11 cellular contexts compared by ENCODE assay signal in genomic region chr4:128846063-128846462, GRCh38. TPM values are rescaled to one million over a fixed set of nuclear protein-coding genes. Genes with fewer than 3 reads are reported as not detected.
DNase-seq lines count a peak whose midpoint lies in the region; ATAC-seq and TF ChIP-seq lines count a peak whose summit lies in the region.
"Had no signal": no experiment of that assay in that cellular context is flagged by ENCODE, and none has a peak within 500 bp of the region (broad histone marks: within the 10 kb centered on the region; RNA-seq: fewer than 3 reads in every experiment).

No MANE protein-coding gene starts in this region.

- H3K4me3 Mint-ChIP-seq in CD4-positive, alpha-beta T cell, result no peak overlapping the region
- H3K4me3 Mint-ChIP-seq: activated naive CD4-positive, alpha-beta T cell treated with anti-CD3 and anti-CD28 coated beads, Interleukin-2, amount 50 U/mL, for 24 hours had no signal

- CTCF ChIA-PET in CD4-positive, alpha-beta T cell (lab: Charles Lee), result no interaction called here

- H3K9me3 ChIP-seq in CD4-positive, alpha-beta T cell (ENCODE audit: control insufficient read depth, low read length), result no peaks in the 10 kb centered on the region
- no peaks in the 10 kb centered on the region for H3K9me3 ChIP-seq in left lung

- DNase-seq in CD4-positive, alpha-beta T cell, result no peak
- DNase-seq in HL-60 (ENCODE audit: low read depth in 1 of 2, low spot score in 1 of 2), result no peak
- peak; percentile 62 for DNase-seq in NCI-H774 (lab: John Stamatoyannopoulos, UW)
- DNase-seq in left lung, result no peak
- DNase-seq in stimulated activated CD4-positive, alpha-beta T cell treated with anti-CD3 and anti-CD28 coated beads, Interleukin-2, amount 100 ng/mL, for 24 hours, result no peak
- DNase-seq: activated CD4-positive, alpha-beta T cell treated with anti-CD3 and anti-CD28 coated beads, Interleukin-2, amount 50 U/mL, for 4 hours; midbrain had no signal

- H3K27ac ChIP-seq in CD4-positive, alpha-beta T cell (ENCODE audit: low read depth, low read length), result no peak overlapping the region
- H3K27ac ChIP-seq in HL-60 (replicated peaks) (peak overlapping the region; percentile 65), left lung (peak overlapping the region in 1 of 2 donors; percentile 78)

- peaks cover 13% of the 10 kb centered on the region for H3K4me1 Mint-ChIP-seq in CD4-positive, alpha-beta T cell (ENCODE audit: low read depth)

- ATAC-seq in CD4-positive, alpha-beta T cell (ENCODE audit: poor library complexity), result no peak
- ATAC-seq in left lung, result peak; percentile 65
- no peak for ATAC-seq in HG03571 (IDR thresholded peaks at IDR 0.05; ENCODE audit: unreplicated experiment)
- no peak for ATAC-seq in GM19035 (IDR thresholded peaks at IDR 0.05; ENCODE audit: unreplicated experiment)
- ATAC-seq in HG02798 (IDR thresholded peaks at IDR 0.05; ENCODE audit: poor library complexity, unreplicated experiment), result no peak

- no peaks in the 10 kb centered on the region for H3K9me3 Mint-ChIP-seq in CD4-positive, alpha-beta T cell
- H3K9me3 Mint-ChIP-seq: activated naive CD4-positive, alpha-beta T cell treated with anti-CD3 and anti-CD28 coated beads, Interleukin-2, amount 50 U/mL, for 24 hours had no signal

- intact Hi-C loops in CD4-positive, alpha-beta T cell (cut with DNase I, micrococcal nuclease), result no loop called here
- intact Hi-C loops in left lung (cut with DNase I), result no loop called here

- H3K36me3 ChIP-seq in left lung, result peaks cover 0 to 65% of the 10 kb centered on the region in 2 donors

- POLR2A ChIA-PET in CD4-positive, alpha-beta T cell (lab: Charles Lee), result no interaction called here

- TF ChIP-seq CTCF in CD4-positive, alpha-beta T cell (IDR thresholded peaks at IDR 0.05), result no peak
- TF ChIP-seq CTCF in HL-60 (IDR thresholded peaks at IDR 0.05; ENCODE audit: insufficient read depth, low read length) (no peak), left lung (IDR thresholded peaks at IDR 0.05) (no peak)

- H3K36me3 Mint-ChIP-seq in CD4-positive, alpha-beta T cell (ENCODE audit: low read depth), result peaks cover 93% of the 10 kb centered on the region

- H3K4me3 ChIP-seq in HL-60 (replicated peaks; ENCODE audit: insufficient read depth, low read length) (no peak overlapping the region), left lung (no peak overlapping the region)

- peak overlapping the region; percentile 43 for H3K27ac Mint-ChIP-seq in CD4-positive, alpha-beta T cell
- H3K27ac Mint-ChIP-seq: activated naive CD4-positive, alpha-beta T cell treated with anti-CD3 and anti-CD28 coated beads, Interleukin-2, amount 50 U/mL, for 24 hours had no signal

- H3K27me3 Mint-ChIP-seq in CD4-positive, alpha-beta T cell, result no peaks in the 10 kb centered on the region
- H3K27me3 Mint-ChIP-seq: activated naive CD4-positive, alpha-beta T cell treated with anti-CD3 and anti-CD28 coated beads, Interleukin-2, amount 50 U/mL, for 24 hours had no signal

- H3K4me1 ChIP-seq in left lung, result peaks cover 0 to 9% of the 10 kb centered on the region in 2 donors

- H3K27me3 ChIP-seq in CD4-positive, alpha-beta T cell (ENCODE audit: control insufficient read depth, insufficient read depth, low read length), result no peaks in the 10 kb centered on the region
- no peaks in the 10 kb centered on the region for H3K27me3 ChIP-seq in HL-60 (ENCODE audit: insufficient read depth, poor library complexity, severe bottlenecking)
- no peaks in the 10 kb centered on the region for H3K27me3 ChIP-seq in left lung

RNA-seq across cellular contexts. Expression of gene JADE1, which starts 36.6 kb away (rescaled TPM):
- total RNA-seq in CD4-positive, alpha-beta T cell, result 10 to 100 TPM; 57.1 to 58.4 TPM
- total RNA-seq in left lung, result 10 to 100 TPM; 28.5 to 29.5 TPM
